3 cellular contexts compared by ENCODE assay signal in genomic region chr2:118112771-118113334, GRCh38.
TF ChIP-seq lines count a peak whose summit lies in the region.

No MANE protein-coding gene starts in this region.

TF ChIP-seq in IMR-90, 13 proteins besides CTCF, POLR2A, EP300 and RAD21:
- no peak for TF ChIP-seq FOS (IDR thresholded peaks at IDR 0.05; ENCODE audit: low read depth, low read length)
- TF ChIP-seq RFX5 (IDR thresholded peaks at IDR 0.05; ENCODE audit: low read depth, low read length): no peak
- no peak for TF ChIP-seq SMC3 (IDR thresholded peaks at IDR 0.05; ENCODE audit: low read depth, low read length)
- no peak for TF ChIP-seq CEBPB (IDR thresholded peaks at IDR 0.05; ENCODE audit: low read depth, low read length)
- no peak for TF ChIP-seq BHLHE40 (IDR thresholded peaks at IDR 0.05; ENCODE audit: low read depth, low read length)
- no peak for TF ChIP-seq USF2 (IDR thresholded peaks at IDR 0.05; ENCODE audit: low read depth, low read length)
- no peak for TF ChIP-seq ELK1 (IDR thresholded peaks at IDR 0.05; ENCODE audit: borderline replicate concordance, low read depth, low read length)
- no peak for TF ChIP-seq CHD1 (IDR thresholded peaks at IDR 0.05; ENCODE audit: low read depth, low read length)
- no peak for TF ChIP-seq NFE2L2 (IDR thresholded peaks at IDR 0.05; ENCODE audit: low read depth, low read length)
- TF ChIP-seq MXI1 (IDR thresholded peaks at IDR 0.05; ENCODE audit: borderline replicate concordance, low read depth, low read length): no peak
- no peak for TF ChIP-seq MAFK (IDR thresholded peaks at IDR 0.05; ENCODE audit: low read depth, low read length)
- no peak for TF ChIP-seq MAZ (IDR thresholded peaks at IDR 0.05; ENCODE audit: borderline replicate concordance, low read depth, low read length)
- TF ChIP-seq RCOR1 (IDR thresholded peaks at IDR 0.05; ENCODE audit: insufficient replicate concordance, low read length): no peak

TF ChIP-seq in K562, 482 proteins besides CTCF, POLR2A, EP300 and RAD21 (continues in another document):
- TF ChIP-seq KLF16 (IDR thresholded peaks at IDR 0.05) (no peak), ZNF134 (CRISPR knock-in tag; conservative IDR thresholded peaks at IDR 0.05) (no peak), ATF3 (IDR thresholded peaks at IDR 0.05) (peak; percentile 56; the same call in 1 of the 2 replicates), ATF3 (CRISPR knock-in tag; conservative IDR thresholded peaks at IDR 0.05) (no peak), MTA3 (IDR thresholded peaks at IDR 0.05; ENCODE audit: borderline replicate concordance) (no peak), CBX2 (IDR thresholded peaks at IDR 0.05; ENCODE audit: insufficient read depth, low read length, poor library complexity, severe bottlenecking) (no peak), JUND (IDR thresholded peaks at IDR 0.05; ENCODE audit: borderline replicate concordance, low read depth, low read length) (no peak), JUND (tag; IDR thresholded peaks at IDR 0.05; ENCODE audit: borderline replicate concordance, low read depth, low read length) (0 out of 3 replicates have a peak, but pooled peaks have one; percentile 13), MBD1 (CRISPR knock-in tag; IDR thresholded peaks at IDR 0.05) (no peak), SMARCE1 (IDR thresholded peaks at IDR 0.05) (peak; percentile 23; the same call in 1 of the 2 replicates), SIN3B (IDR thresholded peaks at IDR 0.05; ENCODE audit: low read depth) (no peak), FOXA3 (CRISPR knock-in tag; conservative IDR thresholded peaks at IDR 0.05 in 1 of 2, IDR thresholded peaks at IDR 0.05 in 1 of 2) (peak in 1 of 2 experiments; percentile 58; a peak in 1 of 4 replicates), PCBP2 (IDR thresholded peaks at IDR 0.05; ENCODE audit: low read depth, low read length, poor library complexity, severe bottlenecking) (no peak), RFX7 (CRISPR knock-in tag; IDR thresholded peaks at IDR 0.05) (no peak), TEAD1 (CRISPR knock-in tag; IDR thresholded peaks at IDR 0.05) (peak in 1 of 2 experiments; percentile 97; a peak in 2 of 4 replicates), MXD1 (CRISPR knock-in tag; IDR thresholded peaks at IDR 0.05; ENCODE audit: borderline replicate concordance, poor library complexity, severe bottlenecking) (no peak), SIX5 (IDR thresholded peaks at IDR 0.05; ENCODE audit: borderline replicate concordance in 1 of 2, insufficient read depth in 1 of 2, low read depth in 1 of 2, low read length in 2 of 2) (no peak), ZNF280A (IDR thresholded peaks at IDR 0.05; ENCODE audit: low read depth, partially characterized antibody) (no peak), ZNF347 (CRISPR knock-in tag; IDR thresholded peaks at IDR 0.05; ENCODE audit: low read depth) (no peak), NFIC (IDR thresholded peaks at IDR 0.05) (peak; percentile 61), RBBP5 (IDR thresholded peaks at IDR 0.05; ENCODE audit: borderline replicate concordance, insufficient read depth, low read length, poor library complexity, severe bottlenecking) (no peak), CEBPG (CRISPR knock-in tag; IDR thresholded peaks at IDR 0.05) (no peak), CEBPG (tag; conservative IDR thresholded peaks at IDR 0.05 in 1 of 2, IDR thresholded peaks at IDR 0.05 in 1 of 2) (peak in 1 of 2 experiments; percentile 32; a peak in 1 of 4 replicates), NR0B1 (IDR thresholded peaks at IDR 0.05; ENCODE audit: partially characterized antibody) (no peak), ARID1B (IDR thresholded peaks at IDR 0.05) (0 out of 2 replicates have a peak, but pooled peaks have one; percentile 12), SIRT6 (IDR thresholded peaks at IDR 0.05; ENCODE audit: low read depth, low read length) (no peak), TEAD4 (IDR thresholded peaks at IDR 0.05; ENCODE audit: low read length) (peak; percentile 49; the same call in 1 of the 2 replicates), TEAD4 (CRISPR knock-in tag; IDR thresholded peaks at IDR 0.05; ENCODE audit: borderline replicate concordance) (no peak)

TF ChIP-seq in HepG2, 621 proteins besides CTCF, POLR2A, EP300 and RAD21 (continues in another document):
- TF ChIP-seq MAFF (IDR thresholded peaks at IDR 0.05; ENCODE audit: low read depth, low read length) (no peak), MYPOP (CRISPR knock-in tag; IDR thresholded peaks at IDR 0.05) (no peak), NR2F1 (CRISPR knock-in tag; IDR thresholded peaks at IDR 0.05) (no peak), ZNF605 (CRISPR knock-in tag; IDR thresholded peaks at IDR 0.05) (no peak), HOXA9 (CRISPR knock-in tag; IDR thresholded peaks at IDR 0.05; ENCODE audit: borderline replicate concordance) (no peak), ZFP36 (IDR thresholded peaks at IDR 0.05; ENCODE audit: borderline replicate concordance, low read depth, low read length, partially characterized antibody) (no peak), IKZF5 (CRISPR knock-in tag; IDR thresholded peaks at IDR 0.05) (0 out of 2 replicates have a peak, but pooled peaks have one; percentile 17), ZBTB44 (CRISPR knock-in tag; IDR thresholded peaks at IDR 0.05) (no peak), RNF219 (CRISPR knock-in tag; IDR thresholded peaks at IDR 0.05) (no peak), CBX5 (CRISPR knock-in tag; IDR thresholded peaks at IDR 0.05; ENCODE audit: borderline replicate concordance) (no peak), SIX4 (CRISPR knock-in tag; IDR thresholded peaks at IDR 0.05) (no peak), NR0B2 (CRISPR knock-in tag; IDR thresholded peaks at IDR 0.05) (no peak), MZF1 (CRISPR knock-in tag; IDR thresholded peaks at IDR 0.05; ENCODE audit: borderline replicate concordance) (no peak), FOXP4 (CRISPR knock-in tag; IDR thresholded peaks at IDR 0.05) (0 out of 2 replicates have a peak, but pooled peaks have one; percentile 29), MBNL3 (CRISPR knock-in tag; conservative IDR thresholded peaks at IDR 0.05) (no peak), ZNF83 (CRISPR knock-in tag; IDR thresholded peaks at IDR 0.05; ENCODE audit: borderline replicate concordance) (no peak), PAF1 (CRISPR knock-in tag; IDR thresholded peaks at IDR 0.05) (peak; percentile 96; the same call in 1 of the 2 replicates), THYN1 (CRISPR knock-in tag; IDR thresholded peaks at IDR 0.05; ENCODE audit: borderline replicate concordance, low read depth) (no peak), GABPA (IDR thresholded peaks at IDR 0.05; ENCODE audit: low read depth, low read length) (no peak), GABPA (CRISPR knock-in tag; IDR thresholded peaks at IDR 0.05; ENCODE audit: low read depth) (no peak), ZNF432 (CRISPR knock-in tag; IDR thresholded peaks at IDR 0.05; ENCODE audit: borderline replicate concordance) (no peak), RXRB (CRISPR knock-in tag; IDR thresholded peaks at IDR 0.05; ENCODE audit: borderline replicate concordance) (peak; percentile 32; the same call in 1 of the 2 replicates), ZSCAN29 (CRISPR knock-in tag; conservative IDR thresholded peaks at IDR 0.05) (no peak), LCORL (IDR thresholded peaks at IDR 0.05) (no peak), LCORL (CRISPR knock-in tag; IDR thresholded peaks at IDR 0.05) (peak; percentile 40; the same call in 1 of the 2 replicates), ZNF691 (CRISPR knock-in tag; IDR thresholded peaks at IDR 0.05; ENCODE audit: borderline replicate concordance, low read depth) (peak; percentile 66; the same call in 1 of the 2 replicates), ZNF331 (CRISPR knock-in tag; IDR thresholded peaks at IDR 0.05) (no peak), HOXA7 (CRISPR knock-in tag; IDR thresholded peaks at IDR 0.05) (no peak), ZNF326 (CRISPR knock-in tag; IDR thresholded peaks at IDR 0.05; ENCODE audit: borderline replicate concordance) (no peak), PHF5A (CRISPR knock-in tag; IDR thresholded peaks at IDR 0.05; ENCODE audit: low read depth, unreplicated experiment) (peak; percentile 53), ZBTB7B (CRISPR knock-in tag; IDR thresholded peaks at IDR 0.05) (no peak), ZNF660 (CRISPR knock-in tag; IDR thresholded peaks at IDR 0.05; ENCODE audit: borderline replicate concordance, low read depth) (no peak), ZNF724P (CRISPR knock-in tag; IDR thresholded peaks at IDR 0.05; ENCODE audit: borderline replicate concordance) (no peak), CEBPG (CRISPR knock-in tag; IDR thresholded peaks at IDR 0.05) (no peak; the same call in 1 of the 2 replicates), NCOA2 (CRISPR knock-in tag; IDR thresholded peaks at IDR 0.05) (no peak), ZNF17 (CRISPR knock-in tag; IDR thresholded peaks at IDR 0.05) (no peak), ZBTB14 (CRISPR knock-in tag; IDR thresholded peaks at IDR 0.05) (no peak), CENPT (CRISPR knock-in tag; IDR thresholded peaks at IDR 0.05; ENCODE audit: low read depth) (no peak), DDIT3 (CRISPR knock-in tag; IDR thresholded peaks at IDR 0.05) (no peak), MTA3 (CRISPR knock-in tag; IDR thresholded peaks at IDR 0.05) (no peak), MAFG (CRISPR knock-in tag; IDR thresholded peaks at IDR 0.05) (no peak)
